Comparison of ENCODE assay signal across 22 cellular contexts in the genomic region with DNA sequence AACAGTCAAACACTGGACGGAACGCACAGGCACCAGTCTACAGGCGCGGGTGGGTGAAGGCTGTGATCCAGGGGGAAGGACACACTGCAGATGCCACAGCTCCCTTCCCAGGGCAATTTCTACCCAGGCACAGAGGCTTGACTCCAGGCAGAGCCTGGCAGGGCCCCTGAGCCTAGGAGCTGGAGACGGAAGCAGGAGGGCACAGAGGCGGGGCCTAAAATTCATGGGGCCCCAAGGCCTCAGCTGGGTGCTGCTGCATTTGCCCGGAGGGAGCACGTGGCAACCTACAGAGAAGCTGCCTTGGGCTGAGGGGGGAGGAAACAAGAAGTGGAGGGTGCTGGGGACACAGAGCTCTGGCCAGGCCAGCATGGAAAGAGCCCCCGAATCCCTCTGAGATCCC. TPM values are rescaled to one million over a fixed set of nuclear protein-coding genes. Genes with fewer than 3 reads are reported as not detected.
"Had no signal": no experiment of that assay in that cellular context is flagged by ENCODE, and none has a peak within 500 bp of the region (broad histone marks: within the 10 kb centered on the region; RNA-seq: fewer than 3 reads in every experiment).

No MANE protein-coding gene starts in this region.

- H3K4me3 ChIP-seq: left lung, prostate gland, uterus had no signal

- H3K4me1 ChIP-seq: left lung, prostate gland, uterus had no signal

- H3K36me3 Mint-ChIP-seq: activated naive CD8-positive, alpha-beta T cell treated with anti-CD3 and anti-CD28 coated beads for 36 hours; stimulated activated effector memory CD8-positive, alpha-beta T cell treated with anti-CD3 and anti-CD28 coated beads, Interleukin-12 subunit alpha, Interleukin-12 subunit beta, amount 100 ng/mL, for 72 hours had no signal

- H3K27ac ChIP-seq: epithelial cell of prostate, foreskin keratinocyte, left lung, prostate gland, uterus had no signal

- ATAC-seq: activated CD8-positive, alpha-beta T cell treated with anti-CD3 and anti-CD28 coated beads for 36 hours; activated T-cell treated with anti-CD3 and anti-CD28 coated beads, Interleukin-2, amount 50 U/mL, for 72 hours; foreskin keratinocyte; left lung; right cardiac atrium; stimulated activated effector memory CD8-positive, alpha-beta T cell treated with anti-CD3 and anti-CD28 coated beads, Interleukin-12 subunit alpha, Interleukin-12 subunit beta, amount 100 ng/mL, for 72 hours had no signal

- H3K9me3 ChIP-seq: left lung, prostate gland, uterus had no signal

- H3K27me3 ChIP-seq: uterus had no signal

- H3K9me3 Mint-ChIP-seq: activated CD4-positive, alpha-beta T cell treated with anti-CD3 and anti-CD28 coated beads, Interleukin-2, amount 10 ng/mL, durations not matched to agents 24 days and 14 days; activated CD8-positive, alpha-beta T cell treated with anti-CD3 and anti-CD28 coated beads for 36 hours; activated naive CD8-positive, alpha-beta T cell treated with anti-CD3 and anti-CD28 coated beads for 36 hours; activated T-cell treated with anti-CD3 and anti-CD28 coated beads, Interleukin-2, amount 50 U/mL, for 72 hours; stimulated activated effector memory CD8-positive, alpha-beta T cell treated with anti-CD3 and anti-CD28 coated beads, Interleukin-12 subunit alpha, Interleukin-12 subunit beta, amount 100 ng/mL, for 72 hours had no signal

- H3K27ac Mint-ChIP-seq: activated CD4-positive, alpha-beta T cell treated with anti-CD3 and anti-CD28 coated beads, Interleukin-2, amount 10 ng/mL, durations not matched to agents 24 days and 14 days; activated CD8-positive, alpha-beta T cell treated with anti-CD3 and anti-CD28 coated beads for 36 hours; activated naive CD8-positive, alpha-beta T cell treated with anti-CD3 and anti-CD28 coated beads for 36 hours; activated T-cell treated with anti-CD3 and anti-CD28 coated beads, Interleukin-2, amount 50 U/mL, for 72 hours; stimulated activated effector memory CD8-positive, alpha-beta T cell treated with anti-CD3 and anti-CD28 coated beads, Interleukin-12 subunit alpha, Interleukin-12 subunit beta, amount 100 ng/mL, for 72 hours had no signal

- H3K36me3 ChIP-seq: left lung, prostate gland, uterus had no signal

- H3K4me3 Mint-ChIP-seq: activated CD4-positive, alpha-beta T cell treated with anti-CD3 and anti-CD28 coated beads, Interleukin-2, amount 10 ng/mL, durations not matched to agents 24 days and 14 days; activated CD8-positive, alpha-beta T cell treated with anti-CD3 and anti-CD28 coated beads for 36 hours; activated naive CD8-positive, alpha-beta T cell treated with anti-CD3 and anti-CD28 coated beads for 36 hours; activated T-cell treated with anti-CD3 and anti-CD28 coated beads, Interleukin-2, amount 50 U/mL, for 72 hours; stimulated activated effector memory CD8-positive, alpha-beta T cell treated with anti-CD3 and anti-CD28 coated beads, Interleukin-12 subunit alpha, Interleukin-12 subunit beta, amount 100 ng/mL, for 72 hours had no signal

- DNase-seq: activated CD4-positive, alpha-beta T cell treated with anti-CD3 and anti-CD28 coated beads, Interleukin-2, amount 10 ng/mL, durations not matched to agents 24 days and 14 days; activated CD4-positive, CD25-positive, alpha-beta regulatory T cell; activated CD8-positive, alpha-beta T cell treated with anti-CD3 and anti-CD28 coated beads for 36 hours; activated gamma-delta T cell treated with Interleukin-2 at 50 U/mL for 16 hours; activated naive CD8-positive, alpha-beta T cell treated with anti-CD3 and anti-CD28 coated beads for 36 hours; activated T-cell treated with anti-CD3 and anti-CD28 coated beads, Interleukin-2, amount 50 U/mL, for 72 hours; amniotic stem cell; foreskin keratinocyte; hippocampal formation; left lung; midbrain; small intestine; stimulated activated CD4-positive, alpha-beta T cell treated with anti-CD3 and anti-CD28 coated beads, Interleukin-15, amount 100 ng/mL, for 24 hours; stimulated activated CD4-positive, alpha-beta T cell treated with anti-CD3 and anti-CD28 coated beads, Interleukin-4, amount 100 ng/mL, for 24 hours; T-helper 1 cell; T-helper 9 cell; uterus had no signal

- H3K27me3 Mint-ChIP-seq: activated CD4-positive, alpha-beta T cell treated with anti-CD3 and anti-CD28 coated beads, Interleukin-2, amount 10 ng/mL, durations not matched to agents 24 days and 14 days; activated CD8-positive, alpha-beta T cell treated with anti-CD3 and anti-CD28 coated beads for 36 hours; activated naive CD8-positive, alpha-beta T cell treated with anti-CD3 and anti-CD28 coated beads for 36 hours had no signal

RNA-seq across cellular contexts. Expression of a gene that starts 49.0 kb away (rescaled TPM):
- total RNA-seq: activated CD4-positive, alpha-beta T cell treated with anti-CD3 and anti-CD28 coated beads, Interleukin-2, amount 10 ng/mL, durations not matched to agents 24 days and 14 days; activated CD8-positive, alpha-beta T cell treated with anti-CD3 and anti-CD28 coated beads for 36 hours; activated naive CD8-positive, alpha-beta T cell treated with anti-CD3 and anti-CD28 coated beads for 36 hours; activated T-cell treated with anti-CD3 and anti-CD28 coated beads, Interleukin-2, amount 50 U/mL, for 72 hours; fibroblast of lung; foreskin keratinocyte had no signal
- polyA plus RNA-seq: fibroblast of lung, foreskin keratinocyte had no signal
